8 cellular contexts compared by ENCODE assay signal in genomic region chr1:235848251-235848650, GRCh38. TPM values are rescaled to one million over a fixed set of nuclear protein-coding genes. Genes with fewer than 3 reads are reported as not detected.
DNase-seq lines count a peak whose midpoint lies in the region; ATAC-seq and TF ChIP-seq lines count a peak whose summit lies in the region.
"Not testable (repeated sequence)": the region's sequence is repeated elsewhere in the genome, so short reads cannot be mapped to it uniquely, and the experiment has no call there.

No MANE protein-coding gene starts in this region.

- peaks cover 32% of the 10 kb centered on the region for H3K4me1 ChIP-seq in CD8-positive, alpha-beta T cell (ENCODE audit: insufficient read depth, low read length)
- H3K4me1 ChIP-seq in neutrophil (ENCODE audit: control insufficient read depth in 1 of 2, insufficient read depth in 1 of 2, low read depth in 1 of 2, low read length in 1 of 2) = peaks cover 79 to 99% of the 10 kb centered on the region in 2 experiments

- not testable (repeated sequence) for H3K9me3 ChIP-seq in CD8-positive, alpha-beta T cell (ENCODE audit: low read length); neutrophil

- H3K4me3 Mint-ChIP-seq in CD8-positive, alpha-beta T cell = peak overlapping the region; percentile 58
- H3K4me3 Mint-ChIP-seq in T-helper 2 cell treated with Interferon-gamma antibody and Interleukin-4, amounts not matched to agents 5 μg/mL and 100 μg/mL, for 36 hours = peak overlapping the region; percentile 44
- peak overlapping the region; percentile 24 for H3K4me3 Mint-ChIP-seq in activated CD4-positive, alpha-beta memory T cell treated with anti-CD3 and anti-CD28 coated beads, Interleukin-2, amount 10 ng/mL, durations not matched to agents 7 days and 5 days
- peak overlapping the region; percentile 39 for H3K4me3 Mint-ChIP-seq in activated T-helper 1 cell treated with anti-CD3 and anti-CD28 coated beads, Interleukin-12 subunit alpha, Interleukin-12 subunit beta, Interleukin-2, Interleukin-4 antibody, amounts not matched to agents 30 ng/mL and 10 ng/mL and 1 ng/mL, durations not matched to agents 14 hours and 24 hours and 36 hours
- peak overlapping the region; percentile 77 for H3K4me3 Mint-ChIP-seq in activated naive CD8-positive, alpha-beta T cell
- peak overlapping the region; percentile 60 to 79 for H3K4me3 Mint-ChIP-seq in effector memory CD8-positive, alpha-beta T cell
- peak overlapping the region; percentile 76 for H3K4me3 Mint-ChIP-seq in stimulated activated naive CD8-positive, alpha-beta T cell treated with anti-CD3 and anti-CD28 coated beads, Interleukin-15, Interleukin-2, amounts not matched to agents 100 ng/mL and 50 ng/mL, for 24 hours

- not testable (repeated sequence) for H3K36me3 ChIP-seq in CD8-positive, alpha-beta T cell (ENCODE audit: insufficient read depth, low read length); neutrophil

- CTCF ChIA-PET in CD8-positive, alpha-beta T cell (lab: Charles Lee) = interaction anchor here (0.7 kb wide), 1 partner anchor 16 kb away, joined by 3 read pairs; no protein-coding TSS in a partner anchor
- CTCF ChIA-PET in activated CD4-positive, alpha-beta memory T cell treated with anti-CD3 and anti-CD28 coated beads, Interleukin-2, amount 10 ng/mL, durations not matched to agents 7 days and 5 days (lab: Charles Lee) = interaction anchor here (1.8 kb wide), 1 partner anchor 123 kb away, joined by 5 read pairs; no protein-coding TSS in a partner anchor

- intact Hi-C loops in CD8-positive, alpha-beta T cell (cut with DNase I, micrococcal nuclease) = loop anchor here in 1 of 2 experiments (2.0 kb wide), 1 partner anchor 17 kb away; no protein-coding TSS in a partner anchor
- intact Hi-C loops in activated T-helper 1 cell treated with anti-CD3 and anti-CD28 coated beads, Interleukin-12 subunit alpha, Interleukin-12 subunit beta, Interleukin-2, Interleukin-4 antibody, amounts not matched to agents 30 ng/mL and 10 ng/mL and 1 ng/mL, durations not matched to agents 14 hours and 24 hours and 36 hours (cut with micrococcal nuclease) = loop anchor here (1.0 kb wide), 1 partner anchor 8 kb away; no protein-coding TSS in a partner anchor

- H3K4me3 ChIP-seq in CD8-positive, alpha-beta T cell (ENCODE audit: low read depth, low read length); neutrophil (ENCODE audit: low read depth in 1 of 2, low read length in 1 of 2): not testable (repeated sequence)

- H3K27ac Mint-ChIP-seq in CD8-positive, alpha-beta T cell = peak overlapping the region; percentile 69
- H3K27ac Mint-ChIP-seq in T-helper 2 cell treated with Interferon-gamma antibody and Interleukin-4, amounts not matched to agents 5 μg/mL and 100 μg/mL, for 36 hours = peak overlapping the region; percentile 49
- peak overlapping the region; percentile 4 for H3K27ac Mint-ChIP-seq in activated CD4-positive, alpha-beta memory T cell treated with anti-CD3 and anti-CD28 coated beads, Interleukin-2, amount 10 ng/mL, durations not matched to agents 7 days and 5 days
- peak overlapping the region; percentile 70 for H3K27ac Mint-ChIP-seq in activated T-helper 1 cell treated with anti-CD3 and anti-CD28 coated beads, Interleukin-12 subunit alpha, Interleukin-12 subunit beta, Interleukin-2, Interleukin-4 antibody, amounts not matched to agents 30 ng/mL and 10 ng/mL and 1 ng/mL, durations not matched to agents 14 hours and 24 hours and 36 hours
- H3K27ac Mint-ChIP-seq in activated naive CD8-positive, alpha-beta T cell = peak overlapping the region; percentile 92
- peak overlapping the region; percentile 69 to 90 for H3K27ac Mint-ChIP-seq in effector memory CD8-positive, alpha-beta T cell
- H3K27ac Mint-ChIP-seq in stimulated activated naive CD8-positive, alpha-beta T cell treated with anti-CD3 and anti-CD28 coated beads, Interleukin-15, Interleukin-2, amounts not matched to agents 100 ng/mL and 50 ng/mL, for 24 hours = peak overlapping the region; percentile 87

- not testable (repeated sequence) for H3K27me3 Mint-ChIP-seq in CD8-positive, alpha-beta T cell (ENCODE audit: low read depth); T-helper 2 cell treated with Interferon-gamma antibody and Interleukin-4, amounts not matched to agents 5 μg/mL and 100 μg/mL, for 36 hours (ENCODE audit: low read depth); activated CD4-positive, alpha-beta memory T cell treated with anti-CD3 and anti-CD28 coated beads, Interleukin-2, amount 10 ng/mL, durations not matched to agents 7 days and 5 days; activated T-helper 1 cell treated with anti-CD3 and anti-CD28 coated beads, Interleukin-12 subunit alpha, Interleukin-12 subunit beta, Interleukin-2, Interleukin-4 antibody, amounts not matched to agents 30 ng/mL and 10 ng/mL and 1 ng/mL, durations not matched to agents 14 hours and 24 hours and 36 hours (ENCODE audit: insufficient read depth); activated naive CD8-positive, alpha-beta T cell; effector memory CD8-positive, alpha-beta T cell; stimulated activated naive CD8-positive, alpha-beta T cell treated with anti-CD3 and anti-CD28 coated beads, Interleukin-15, Interleukin-2, amounts not matched to agents 100 ng/mL and 50 ng/mL, for 24 hours

- TF ChIP-seq CTCF in CD8-positive, alpha-beta T cell (IDR thresholded peaks at IDR 0.05); neutrophil (IDR thresholded peaks at IDR 0.05): not testable (repeated sequence)

- not testable (repeated sequence) for H3K36me3 Mint-ChIP-seq in CD8-positive, alpha-beta T cell; effector memory CD8-positive, alpha-beta T cell (ENCODE audit: insufficient read depth)
- H3K36me3 Mint-ChIP-seq in T-helper 2 cell treated with Interferon-gamma antibody and Interleukin-4, amounts not matched to agents 5 μg/mL and 100 μg/mL, for 36 hours (ENCODE audit: low read depth) = peaks cover 15% of the 10 kb centered on the region
- H3K36me3 Mint-ChIP-seq in activated CD4-positive, alpha-beta memory T cell treated with anti-CD3 and anti-CD28 coated beads, Interleukin-2, amount 10 ng/mL, durations not matched to agents 7 days and 5 days (ENCODE audit: low read depth) = peaks cover 25% of the 10 kb centered on the region
- peaks cover 30% of the 10 kb centered on the region for H3K36me3 Mint-ChIP-seq in activated T-helper 1 cell treated with anti-CD3 and anti-CD28 coated beads, Interleukin-12 subunit alpha, Interleukin-12 subunit beta, Interleukin-2, Interleukin-4 antibody, amounts not matched to agents 30 ng/mL and 10 ng/mL and 1 ng/mL, durations not matched to agents 14 hours and 24 hours and 36 hours (ENCODE audit: low read depth)
- peaks cover 14% of the 10 kb centered on the region for H3K36me3 Mint-ChIP-seq in activated naive CD8-positive, alpha-beta T cell
- peaks cover 51% of the 10 kb centered on the region for H3K36me3 Mint-ChIP-seq in stimulated activated naive CD8-positive, alpha-beta T cell treated with anti-CD3 and anti-CD28 coated beads, Interleukin-15, Interleukin-2, amounts not matched to agents 100 ng/mL and 50 ng/mL, for 24 hours (ENCODE audit: low read depth)

- H3K27ac ChIP-seq in CD8-positive, alpha-beta T cell (ENCODE audit: low read depth, low read length) = peak overlapping the region; percentile 40
- peak overlapping the region; percentile 30 for H3K27ac ChIP-seq in neutrophil

- H3K9me3 Mint-ChIP-seq in CD8-positive, alpha-beta T cell; activated CD4-positive, alpha-beta memory T cell treated with anti-CD3 and anti-CD28 coated beads, Interleukin-2, amount 10 ng/mL, durations not matched to agents 7 days and 5 days; activated naive CD8-positive, alpha-beta T cell (ENCODE audit: low read depth); effector memory CD8-positive, alpha-beta T cell; stimulated activated naive CD8-positive, alpha-beta T cell treated with anti-CD3 and anti-CD28 coated beads, Interleukin-15, Interleukin-2, amounts not matched to agents 100 ng/mL and 50 ng/mL, for 24 hours: not testable (repeated sequence)
- peaks cover 10% of the 10 kb centered on the region for H3K9me3 Mint-ChIP-seq in T-helper 2 cell treated with Interferon-gamma antibody and Interleukin-4, amounts not matched to agents 5 μg/mL and 100 μg/mL, for 36 hours
- peaks cover 12% of the 10 kb centered on the region for H3K9me3 Mint-ChIP-seq in activated T-helper 1 cell treated with anti-CD3 and anti-CD28 coated beads, Interleukin-12 subunit alpha, Interleukin-12 subunit beta, Interleukin-2, Interleukin-4 antibody, amounts not matched to agents 30 ng/mL and 10 ng/mL and 1 ng/mL, durations not matched to agents 14 hours and 24 hours and 36 hours

- peaks cover 80% of the 10 kb centered on the region for H3K4me1 Mint-ChIP-seq in CD8-positive, alpha-beta T cell (ENCODE audit: low read depth)
- peaks cover 40% of the 10 kb centered on the region for H3K4me1 Mint-ChIP-seq in T-helper 2 cell treated with Interferon-gamma antibody and Interleukin-4, amounts not matched to agents 5 μg/mL and 100 μg/mL, for 36 hours (ENCODE audit: low read depth)
- peaks cover 46% of the 10 kb centered on the region for H3K4me1 Mint-ChIP-seq in activated CD4-positive, alpha-beta memory T cell treated with anti-CD3 and anti-CD28 coated beads, Interleukin-2, amount 10 ng/mL, durations not matched to agents 7 days and 5 days
- peaks cover 71% of the 10 kb centered on the region for H3K4me1 Mint-ChIP-seq in activated T-helper 1 cell treated with anti-CD3 and anti-CD28 coated beads, Interleukin-12 subunit alpha, Interleukin-12 subunit beta, Interleukin-2, Interleukin-4 antibody, amounts not matched to agents 30 ng/mL and 10 ng/mL and 1 ng/mL, durations not matched to agents 14 hours and 24 hours and 36 hours (ENCODE audit: low read depth)
- peaks cover 83% of the 10 kb centered on the region for H3K4me1 Mint-ChIP-seq in activated naive CD8-positive, alpha-beta T cell (ENCODE audit: low read depth)
- H3K4me1 Mint-ChIP-seq in effector memory CD8-positive, alpha-beta T cell (ENCODE audit: low read depth in 2 of 2) = peaks cover 45 to 68% of the 10 kb centered on the region in 2 donors
- H3K4me1 Mint-ChIP-seq in stimulated activated naive CD8-positive, alpha-beta T cell treated with anti-CD3 and anti-CD28 coated beads, Interleukin-15, Interleukin-2, amounts not matched to agents 100 ng/mL and 50 ng/mL, for 24 hours (ENCODE audit: low read depth) = peaks cover 74% of the 10 kb centered on the region

- not testable (repeated sequence) for DNase-seq in CD8-positive, alpha-beta T cell; T-helper 2 cell treated with Interferon-gamma antibody and Interleukin-4, amounts not matched to agents 5 μg/mL and 100 μg/mL, for 36 hours (ENCODE audit: low spot score); activated CD4-positive, alpha-beta memory T cell treated with anti-CD3 and anti-CD28 coated beads, Interleukin-2, amount 10 ng/mL, durations not matched to agents 7 days and 5 days; activated T-helper 1 cell treated with anti-CD3 and anti-CD28 coated beads, Interleukin-12 subunit alpha, Interleukin-12 subunit beta, Interleukin-2, Interleukin-4 antibody, amounts not matched to agents 30 ng/mL and 10 ng/mL and 1 ng/mL, durations not matched to agents 14 hours and 24 hours and 36 hours (ENCODE audit: low spot score); effector memory CD8-positive, alpha-beta T cell

- POLR2A ChIA-PET in CD8-positive, alpha-beta T cell (lab: Charles Lee) = interaction anchor here (1.0 kb wide), 1 partner anchor 13 kb away, joined by 4 read pairs; no protein-coding TSS in a partner anchor
- POLR2A ChIA-PET in activated CD4-positive, alpha-beta memory T cell treated with anti-CD3 and anti-CD28 coated beads, Interleukin-2, amount 10 ng/mL, durations not matched to agents 7 days and 5 days (lab: Charles Lee) = not testable (repeated sequence)

- not testable (repeated sequence) for H3K27me3 ChIP-seq in CD8-positive, alpha-beta T cell (ENCODE audit: insufficient read depth, low read length); neutrophil

- ATAC-seq in CD8-positive, alpha-beta T cell = peak; percentile 55
- ATAC-seq in effector memory CD8-positive, alpha-beta T cell (replicated peaks) = peak; percentile 49

RNA-seq across cellular contexts. Expression of gene LYST, which starts 18.5 kb away (rescaled TPM):
- 10 to 100 TPM; 34.1 to 38.7 TPM for total RNA-seq in CD8-positive, alpha-beta T cell
- total RNA-seq in activated CD4-positive, alpha-beta memory T cell treated with anti-CD3 and anti-CD28 coated beads, Interleukin-2, amount 10 ng/mL, durations not matched to agents 7 days and 5 days = 10 to 100 TPM; 34.4 to 36.0 TPM
- total RNA-seq in activated T-helper 1 cell treated with anti-CD3 and anti-CD28 coated beads, Interleukin-12 subunit alpha, Interleukin-12 subunit beta, Interleukin-2, Interleukin-4 antibody, amounts not matched to agents 30 ng/mL and 10 ng/mL and 1 ng/mL, durations not matched to agents 14 hours and 24 hours and 36 hours = 144 and 145 TPM in 2 replicates

Comparison
In these comparisons a context has a peak if more than half of its experiments do, and no peak if none do; other contexts are left out.
1. H3K27ac Mint-ChIP-seq: peak in every context shown above with its lines; median percentile 92 in activated naive CD8-positive, alpha-beta T cell; 87 in stimulated activated naive CD8-positive, alpha-beta T cell treated with anti-CD3 and anti-CD28 coated beads, Interleukin-15, Interleukin-2, amounts not matched to agents 100 ng/mL and 50 ng/mL, for 24 hours; 80 in effector memory CD8-positive, alpha-beta T cell; 70 in activated T-helper 1 cell treated with anti-CD3 and anti-CD28 coated beads, Interleukin-12 subunit alpha, Interleukin-12 subunit beta, Interleukin-2, Interleukin-4 antibody, amounts not matched to agents 30 ng/mL and 10 ng/mL and 1 ng/mL, durations not matched to agents 14 hours and 24 hours and 36 hours; 69 in CD8-positive, alpha-beta T cell; 49 in T-helper 2 cell treated with Interferon-gamma antibody and Interleukin-4, amounts not matched to agents 5 μg/mL and 100 μg/mL, for 36 hours; 4 in activated CD4-positive, alpha-beta memory T cell treated with anti-CD3 and anti-CD28 coated beads, Interleukin-2, amount 10 ng/mL, durations not matched to agents 7 days and 5 days.
2. H3K4me3 Mint-ChIP-seq: peak in every context shown above with its lines; median percentile 77 in activated naive CD8-positive, alpha-beta T cell; 76 in stimulated activated naive CD8-positive, alpha-beta T cell treated with anti-CD3 and anti-CD28 coated beads, Interleukin-15, Interleukin-2, amounts not matched to agents 100 ng/mL and 50 ng/mL, for 24 hours; 70 in effector memory CD8-positive, alpha-beta T cell; 58 in CD8-positive, alpha-beta T cell; 44 in T-helper 2 cell treated with Interferon-gamma antibody and Interleukin-4, amounts not matched to agents 5 μg/mL and 100 μg/mL, for 36 hours; 39 in activated T-helper 1 cell treated with anti-CD3 and anti-CD28 coated beads, Interleukin-12 subunit alpha, Interleukin-12 subunit beta, Interleukin-2, Interleukin-4 antibody, amounts not matched to agents 30 ng/mL and 10 ng/mL and 1 ng/mL, durations not matched to agents 14 hours and 24 hours and 36 hours; 24 in activated CD4-positive, alpha-beta memory T cell treated with anti-CD3 and anti-CD28 coated beads, Interleukin-2, amount 10 ng/mL, durations not matched to agents 7 days and 5 days.